In genomic region chr1:23140940-23141596, GRCh38 we compare ENCODE assay signal across 1 cellular context.
TF ChIP-seq lines count a peak whose summit lies in the region.

No MANE protein-coding gene starts in this region.

TF ChIP-seq in H1, 55 proteins besides CTCF, POLR2A, EP300 and RAD21:
- TF ChIP-seq KDM4A (IDR thresholded peaks at IDR 0.05; ENCODE audit: low read depth, low read length, severe bottlenecking) = no peak
- no peak for TF ChIP-seq JUND (IDR thresholded peaks at IDR 0.05; ENCODE audit: low read length)
- no peak for TF ChIP-seq TCF12 (IDR thresholded peaks at IDR 0.05; ENCODE audit: low read depth, low read length)
- no peak for TF ChIP-seq YY1 (IDR thresholded peaks at IDR 0.05; ENCODE audit: low read depth, low read length)
- no peak for TF ChIP-seq RBBP5 (IDR thresholded peaks at IDR 0.05; ENCODE audit: borderline replicate concordance, low read depth, low read length)
- no peak for TF ChIP-seq SAP30 (IDR thresholded peaks at IDR 0.05; ENCODE audit: insufficient read depth, insufficient replicate concordance, low read length)
- TF ChIP-seq TAF1 (IDR thresholded peaks at IDR 0.05; ENCODE audit: low read depth, low read length) = no peak
- no peak for TF ChIP-seq POLR2AphosphoS5 (IDR thresholded peaks at IDR 0.05; ENCODE audit: low read depth, low read length)
- TF ChIP-seq SP1 (IDR thresholded peaks at IDR 0.05; ENCODE audit: low read depth, low read length) = no peak
- TF ChIP-seq SIN3A (conservative IDR thresholded peaks at IDR 0.05 in 1 of 2, IDR thresholded peaks at IDR 0.05 in 1 of 2; ENCODE audit: low read depth in 1 of 2, low read length in 2 of 2) = no peak
- no peak for TF ChIP-seq SRF (IDR thresholded peaks at IDR 0.05; ENCODE audit: low read depth, low read length)
- no peak for TF ChIP-seq NANOG (IDR thresholded peaks at IDR 0.05; ENCODE audit: insufficient read depth, low read depth, low read length, poor library complexity, severe bottlenecking)
TF ChIP-seq in H1: peak in this region for 0.
